Comparison of ENCODE assay signal across 24 cellular contexts in genomic region chr22:41230399-41230785, GRCh38.
"Had no signal": no experiment of that assay in that cellular context is flagged by ENCODE, and none has a peak within 500 bp of the region (broad histone marks: within the 10 kb centered on the region; RNA-seq: fewer than 3 reads in every experiment).

No MANE protein-coding gene starts in this region.

- DNase-seq: activated CD8-positive, alpha-beta memory T cell treated with anti-CD3 and anti-CD28 coated beads for 24 hours; activated CD8-positive, alpha-beta memory T cell treated with anti-CD3 and anti-CD28 coated beads, Interleukin-2, amount 50 U/mL, for 4 hours; activated naive CD8-positive, alpha-beta T cell treated with anti-CD3 and anti-CD28 coated beads for 36 hours; activated T-cell treated with anti-CD3 and anti-CD28 coated beads, Interleukin-2, amount 50 U/mL, for 24 hours; colonic mucosa; kidney; midbrain; natural killer cell; pancreas; psoas muscle; right lobe of liver; stimulated activated CD4-positive, alpha-beta T cell treated with anti-CD3 and anti-CD28 coated beads, Interleukin-2, amount 100 ng/mL, for 24 hours; T1000; testis; trophoblast cell; uterus had no signal

- H3K36me3 Mint-ChIP-seq: natural killer cell had no signal

- H3K9me3 Mint-ChIP-seq: activated naive CD8-positive, alpha-beta T cell treated with anti-CD3 and anti-CD28 coated beads for 36 hours; activated T-cell treated with anti-CD3 and anti-CD28 coated beads, Interleukin-2, amount 50 U/mL, for 24 hours; activated T-helper 17 cell treated with anti-CD3 and anti-CD28 coated beads, Interleukin-2, amount 50 U/mL, for 72 hours; endodermal cell; natural killer cell; stimulated activated memory B cell treated with anti-CD40 and anti-IgM and Interleukin-4, amounts not matched to agents 10 μg/mL and 1 μg/mL and 100 μg/mL, for 72 hours; T-helper 1 cell treated with Interleukin-12 subunit alpha and Interleukin-12 subunit beta and Interleukin-4 antibody, amounts not matched to agents 30 μg/mL and 1 μg/mL, for 36 hours; WTC11 had no signal

- H3K27ac Mint-ChIP-seq: activated naive CD8-positive, alpha-beta T cell treated with anti-CD3 and anti-CD28 coated beads for 36 hours; activated T-cell treated with anti-CD3 and anti-CD28 coated beads, Interleukin-2, amount 50 U/mL, for 24 hours; activated T-helper 17 cell treated with anti-CD3 and anti-CD28 coated beads, Interleukin-2, amount 50 U/mL, for 72 hours; endodermal cell; natural killer cell; stimulated activated memory B cell treated with anti-CD40 and anti-IgM and Interleukin-4, amounts not matched to agents 10 μg/mL and 1 μg/mL and 100 μg/mL, for 72 hours; T-helper 1 cell treated with Interleukin-12 subunit alpha and Interleukin-12 subunit beta and Interleukin-4 antibody, amounts not matched to agents 30 μg/mL and 1 μg/mL, for 36 hours; WTC11 had no signal

- H3K4me1 Mint-ChIP-seq: activated naive CD8-positive, alpha-beta T cell treated with anti-CD3 and anti-CD28 coated beads for 36 hours; natural killer cell; WTC11 had no signal

- H3K4me1 ChIP-seq: breast epithelium, colonic mucosa, pancreas, psoas muscle, uterus had no signal

- H3K27me3 Mint-ChIP-seq: activated naive CD8-positive, alpha-beta T cell treated with anti-CD3 and anti-CD28 coated beads for 36 hours; activated T-cell treated with anti-CD3 and anti-CD28 coated beads, Interleukin-2, amount 50 U/mL, for 24 hours; activated T-helper 17 cell treated with anti-CD3 and anti-CD28 coated beads, Interleukin-2, amount 50 U/mL, for 72 hours; stimulated activated memory B cell treated with anti-CD40 and anti-IgM and Interleukin-4, amounts not matched to agents 10 μg/mL and 1 μg/mL and 100 μg/mL, for 72 hours had no signal

- H3K4me3 Mint-ChIP-seq: activated naive CD8-positive, alpha-beta T cell treated with anti-CD3 and anti-CD28 coated beads for 36 hours; activated T-cell treated with anti-CD3 and anti-CD28 coated beads, Interleukin-2, amount 50 U/mL, for 24 hours; activated T-helper 17 cell treated with anti-CD3 and anti-CD28 coated beads, Interleukin-2, amount 50 U/mL, for 72 hours; endodermal cell; natural killer cell; stimulated activated memory B cell treated with anti-CD40 and anti-IgM and Interleukin-4, amounts not matched to agents 10 μg/mL and 1 μg/mL and 100 μg/mL, for 72 hours; T-helper 1 cell treated with Interleukin-12 subunit alpha and Interleukin-12 subunit beta and Interleukin-4 antibody, amounts not matched to agents 30 μg/mL and 1 μg/mL, for 36 hours; WTC11 had no signal

- H3K27ac ChIP-seq: breast epithelium, colonic mucosa, neutrophil, pancreas, psoas muscle, right lobe of liver, skin epidermis, testis, uterus had no signal

- H3K9me3 ChIP-seq: breast epithelium, colonic mucosa, neutrophil, pancreas, psoas muscle, right lobe of liver, testis, uterus had no signal

- H3K27me3 ChIP-seq: breast epithelium, colonic mucosa, neutrophil, pancreas, right lobe of liver, testis, uterus had no signal

- ATAC-seq: activated T-helper 17 cell treated with anti-CD3 and anti-CD28 coated beads, Interleukin-2, amount 50 U/mL, for 72 hours; natural killer cell; pancreas; stimulated activated memory B cell treated with anti-CD40 and anti-IgM and Interleukin-4, amounts not matched to agents 10 μg/mL and 1 μg/mL and 100 μg/mL, for 72 hours; WTC11 had no signal

- H3K4me3 ChIP-seq: breast epithelium, colonic mucosa, pancreas, psoas muscle, right lobe of liver, skin epidermis, testis, uterus had no signal

- H3K36me3 ChIP-seq: colonic mucosa, uterus had no signal
